In genomic region chr10:72502581-72502980, GRCh38 we compare ENCODE assay signal across 2 cellular contexts.
TF ChIP-seq lines count a peak whose summit lies in the region.

No MANE protein-coding gene starts in this region.

TF ChIP-seq in liver, 16 proteins besides CTCF, POLR2A, EP300 and RAD21:
- TF ChIP-seq REST (IDR thresholded peaks at IDR 0.05) (no peak), FOXA2 (IDR thresholded peaks at IDR 0.05) (no peak), YY1 (IDR thresholded peaks at IDR 0.05) (no peak), EGR1 (IDR thresholded peaks at IDR 0.05; ENCODE audit: low read depth in 2 of 2) (no peak)

TF ChIP-seq in HepG2, 621 proteins besides CTCF, POLR2A, EP300 and RAD21:
- TF ChIP-seq ZFP36L1 (CRISPR knock-in tag; IDR thresholded peaks at IDR 0.05) = no peak
- no peak for TF ChIP-seq RBM39 (IDR thresholded peaks at IDR 0.05; ENCODE audit: low read depth, low read length, poor library complexity, severe bottlenecking)
- no peak for TF ChIP-seq ZSCAN22 (CRISPR knock-in tag; IDR thresholded peaks at IDR 0.05)
- no peak for TF ChIP-seq ESRRA (CRISPR knock-in tag; IDR thresholded peaks at IDR 0.05; ENCODE audit: low read depth)
- TF ChIP-seq SIN3B (IDR thresholded peaks at IDR 0.05; ENCODE audit: low read length) = no peak
- TF ChIP-seq ATF6 (CRISPR knock-in tag; conservative IDR thresholded peaks at IDR 0.05) = no peak
- no peak for TF ChIP-seq HNF1A (IDR thresholded peaks at IDR 0.05; ENCODE audit: low read depth)
- no peak for TF ChIP-seq HNF1A (CRISPR knock-in tag; IDR thresholded peaks at IDR 0.05; ENCODE audit: borderline replicate concordance)
- no peak for TF ChIP-seq TOPORS (CRISPR knock-in tag; IDR thresholded peaks at IDR 0.05)
- TF ChIP-seq SRSF9 (IDR thresholded peaks at IDR 0.05; ENCODE audit: borderline replicate concordance, insufficient read depth, low read depth, low read length, poor library complexity, severe bottlenecking) = no peak
